ENCODE assay signal across 8 cellular contexts in the genomic region with DNA sequence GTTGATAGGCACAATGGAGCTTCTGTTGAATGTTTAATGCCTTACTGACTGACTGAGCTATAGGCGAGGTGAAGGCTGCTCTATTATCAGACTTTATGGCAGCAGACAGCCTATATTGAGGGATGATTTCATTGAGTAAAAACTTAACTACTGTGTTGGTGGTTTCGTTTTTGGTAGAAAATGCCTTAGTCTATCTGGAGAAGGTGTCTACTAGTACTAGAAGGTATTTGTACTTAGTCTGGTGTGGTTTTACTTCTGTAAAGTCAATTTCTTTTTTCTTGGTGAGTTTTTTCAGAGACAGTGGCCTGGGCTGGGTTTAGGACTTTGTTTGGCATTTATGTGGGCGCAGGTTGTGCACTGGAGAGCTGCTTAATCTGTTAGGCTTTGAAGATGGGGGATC.
DNase-seq lines count a peak whose midpoint lies in the region; ATAC-seq lines count a peak whose summit lies in the region.
"Not testable (repeated sequence)": the region's sequence is repeated elsewhere in the genome, so short reads cannot be mapped to it uniquely, and the experiment has no call there.

No MANE protein-coding gene starts in this region.

- H3K36me3 Mint-ChIP-seq in CD4-positive, alpha-beta memory T cell; T-helper 1 cell treated with Interleukin-12 subunit alpha and Interleukin-12 subunit beta and Interleukin-4 antibody, amounts not matched to agents 30 μg/mL and 1 μg/mL, for 36 hours (ENCODE audit: low read depth); activated T-cell treated with anti-CD3 and anti-CD28 coated beads, Interleukin-2, amount 50 U/mL, for 24 hours (ENCODE audit: low read depth); activated naive CD8-positive, alpha-beta T cell treated with anti-CD3 and anti-CD28 coated beads, Interleukin-2, amount 10 ng/mL, durations not matched to agents 7 days and 5 days; naive thymus-derived CD4-positive, alpha-beta T cell; stimulated activated memory B cell treated with anti-CD40 and anti-IgM and Interleukin-4, amounts not matched to agents 10 μg/mL and 1 μg/mL and 100 μg/mL, for 72 hours: not testable (repeated sequence)

- H3K4me1 Mint-ChIP-seq in CD4-positive, alpha-beta memory T cell: peaks cover 19 to 26% (median 19%) of the 10 kb centered on the region in 4 donors
- peaks cover 18% of the 10 kb centered on the region for H3K4me1 Mint-ChIP-seq in T-helper 1 cell treated with Interleukin-12 subunit alpha and Interleukin-12 subunit beta and Interleukin-4 antibody, amounts not matched to agents 30 μg/mL and 1 μg/mL, for 36 hours (ENCODE audit: low read depth)
- H3K4me1 Mint-ChIP-seq in activated T-cell treated with anti-CD3 and anti-CD28 coated beads, Interleukin-2, amount 50 U/mL, for 24 hours (ENCODE audit: low read depth): peaks cover 25% of the 10 kb centered on the region
- H3K4me1 Mint-ChIP-seq in activated naive CD8-positive, alpha-beta T cell treated with anti-CD3 and anti-CD28 coated beads, Interleukin-2, amount 10 ng/mL, durations not matched to agents 7 days and 5 days: peaks cover 10% of the 10 kb centered on the region
- peaks cover 8 to 31% (median 21%) of the 10 kb centered on the region in 7 donors for H3K4me1 Mint-ChIP-seq in naive thymus-derived CD4-positive, alpha-beta T cell
- H3K4me1 Mint-ChIP-seq in stimulated activated memory B cell treated with anti-CD40 and anti-IgM and Interleukin-4, amounts not matched to agents 10 μg/mL and 1 μg/mL and 100 μg/mL, for 72 hours: peaks cover 16% of the 10 kb centered on the region

- not testable (repeated sequence) for H3K79me2 ChIP-seq in GM23248 (ENCODE audit: insufficient read depth)

- peak overlapping the region; percentile 74 to 94 (median 83) for H3K4me3 Mint-ChIP-seq in CD4-positive, alpha-beta memory T cell
- H3K4me3 Mint-ChIP-seq in T-helper 1 cell treated with Interleukin-12 subunit alpha and Interleukin-12 subunit beta and Interleukin-4 antibody, amounts not matched to agents 30 μg/mL and 1 μg/mL, for 36 hours: peak overlapping the region; percentile 69
- peak overlapping the region; percentile 73 for H3K4me3 Mint-ChIP-seq in activated T-cell treated with anti-CD3 and anti-CD28 coated beads, Interleukin-2, amount 50 U/mL, for 24 hours
- peak overlapping the region; percentile 75 for H3K4me3 Mint-ChIP-seq in activated naive CD8-positive, alpha-beta T cell treated with anti-CD3 and anti-CD28 coated beads, Interleukin-2, amount 10 ng/mL, durations not matched to agents 7 days and 5 days
- peak overlapping the region; percentile 60 to 86 (median 80) for H3K4me3 Mint-ChIP-seq in naive thymus-derived CD4-positive, alpha-beta T cell
- H3K4me3 Mint-ChIP-seq in stimulated activated memory B cell treated with anti-CD40 and anti-IgM and Interleukin-4, amounts not matched to agents 10 μg/mL and 1 μg/mL and 100 μg/mL, for 72 hours: peak overlapping the region; percentile 61

- not testable (repeated sequence) for H3K36me3 ChIP-seq in CD4-positive, alpha-beta memory T cell (ENCODE audit: insufficient read depth, low read length); GM23248 (ENCODE audit: low read depth); endocrine pancreas (ENCODE audit: control insufficient read depth, insufficient read depth, low read length); naive thymus-derived CD4-positive, alpha-beta T cell (ENCODE audit: control insufficient read depth in 2 of 3, insufficient read depth in 3 of 3, low read length in 3 of 3)

- not testable (repeated sequence) for ATAC-seq in activated naive CD8-positive, alpha-beta T cell treated with anti-CD3 and anti-CD28 coated beads, Interleukin-2, amount 10 ng/mL, durations not matched to agents 7 days and 5 days (ENCODE audit: low read depth); naive thymus-derived CD4-positive, alpha-beta T cell; stimulated activated memory B cell treated with anti-CD40 and anti-IgM and Interleukin-4, amounts not matched to agents 10 μg/mL and 1 μg/mL and 100 μg/mL, for 72 hours

- peak in 4 of 5 donors; percentile 7 to 11 (median 9) for DNase-seq in CD4-positive, alpha-beta memory T cell
- peak; percentile 1 for DNase-seq in GM23248
- DNase-seq in activated T-cell treated with anti-CD3 and anti-CD28 coated beads, Interleukin-2, amount 50 U/mL, for 24 hours; activated naive CD8-positive, alpha-beta T cell treated with anti-CD3 and anti-CD28 coated beads, Interleukin-2, amount 10 ng/mL, durations not matched to agents 7 days and 5 days: not testable (repeated sequence)
- DNase-seq in naive thymus-derived CD4-positive, alpha-beta T cell: peak in 2 of 9 donors; percentile 2 to 7

- not testable (repeated sequence) for H3K9ac ChIP-seq in GM23248; endocrine pancreas (ENCODE audit: control insufficient read depth, insufficient read depth, low read length)

- in situ Hi-C loops in GM23248 (cut with MboI): not testable (repeated sequence)

- CTCF ChIA-PET in CD4-positive, alpha-beta memory T cell (lab: Charles Lee; ENCODE audit: partially characterized antibody); naive thymus-derived CD4-positive, alpha-beta T cell (lab: Charles Lee): not testable (repeated sequence)

- not testable (repeated sequence) for H3K27me3 Mint-ChIP-seq in CD4-positive, alpha-beta memory T cell; activated T-cell treated with anti-CD3 and anti-CD28 coated beads, Interleukin-2, amount 50 U/mL, for 24 hours; activated naive CD8-positive, alpha-beta T cell treated with anti-CD3 and anti-CD28 coated beads, Interleukin-2, amount 10 ng/mL, durations not matched to agents 7 days and 5 days; stimulated activated memory B cell treated with anti-CD40 and anti-IgM and Interleukin-4, amounts not matched to agents 10 μg/mL and 1 μg/mL and 100 μg/mL, for 72 hours
- H3K27me3 Mint-ChIP-seq in T-helper 1 cell treated with Interleukin-12 subunit alpha and Interleukin-12 subunit beta and Interleukin-4 antibody, amounts not matched to agents 30 μg/mL and 1 μg/mL, for 36 hours (ENCODE audit: low read depth): peaks cover 16% of the 10 kb centered on the region
- peaks cover 0 to 17% (median 0%) of the 10 kb centered on the region in 5 donors for H3K27me3 Mint-ChIP-seq in naive thymus-derived CD4-positive, alpha-beta T cell

- WGBS in GM23248 (ENCODE audit: low coverage in 1 of 2, low lambda C conversion rate in 2 of 2, missing lambda C conversion rate in 2 of 2), 2 experiments: 43 to 47% methylated on average over 3 of the region's 3 CpGs

- peak overlapping the region; percentile 87 to 99 (median 96) for H3K27ac Mint-ChIP-seq in CD4-positive, alpha-beta memory T cell
- H3K27ac Mint-ChIP-seq in T-helper 1 cell treated with Interleukin-12 subunit alpha and Interleukin-12 subunit beta and Interleukin-4 antibody, amounts not matched to agents 30 μg/mL and 1 μg/mL, for 36 hours: peak overlapping the region; percentile 80
- peak overlapping the region; percentile 89 for H3K27ac Mint-ChIP-seq in activated T-cell treated with anti-CD3 and anti-CD28 coated beads, Interleukin-2, amount 50 U/mL, for 24 hours
- H3K27ac Mint-ChIP-seq in activated naive CD8-positive, alpha-beta T cell treated with anti-CD3 and anti-CD28 coated beads, Interleukin-2, amount 10 ng/mL, durations not matched to agents 7 days and 5 days: peak overlapping the region; percentile 88
- H3K27ac Mint-ChIP-seq in naive thymus-derived CD4-positive, alpha-beta T cell: peak overlapping the region; percentile 84 to 95 (median 88)
- H3K27ac Mint-ChIP-seq in stimulated activated memory B cell treated with anti-CD40 and anti-IgM and Interleukin-4, amounts not matched to agents 10 μg/mL and 1 μg/mL and 100 μg/mL, for 72 hours: peak overlapping the region; percentile 78

- not testable (repeated sequence) for H3K9me3 ChIP-seq in CD4-positive, alpha-beta memory T cell (ENCODE audit: control insufficient read depth in 1 of 2, low read length in 2 of 2); GM23248 (ENCODE audit: low read depth); endocrine pancreas (ENCODE audit: control insufficient read depth, low read length); naive thymus-derived CD4-positive, alpha-beta T cell (ENCODE audit: control insufficient read depth in 2 of 3, low read length in 3 of 3)

- not testable (repeated sequence) for H3F3A ChIP-seq in GM23248 (ENCODE audit: insufficient read depth)

- intact Hi-C loops in CD4-positive, alpha-beta memory T cell (cut with micrococcal nuclease): loop anchor here (1.0 to 10.0 kb wide), 2 partner anchors 68 to 566 kb away; partner anchors contain the start of gene PIK3R4
- intact Hi-C loops in naive thymus-derived CD4-positive, alpha-beta T cell (cut with micrococcal nuclease): loop anchor here (1.0 to 5.0 kb wide), 3 partner anchors 68 to 714 kb away; partner anchors contain the start of gene PIK3R4 (in 2 of the 2)

- not testable (repeated sequence) for H3K4me3 ChIP-seq in CD4-positive, alpha-beta memory T cell (ENCODE audit: low read length in 2 of 2); GM23248; naive thymus-derived CD4-positive, alpha-beta T cell (ENCODE audit: low read length)
- H3K4me3 ChIP-seq in endocrine pancreas (ENCODE audit: control insufficient read depth, insufficient read depth, low read length): peak overlapping the region; percentile 58

- H4K20me1 ChIP-seq in GM23248 (ENCODE audit: insufficient read depth): not testable (repeated sequence)

- H3K9me2 ChIP-seq in GM23248 (ENCODE audit: insufficient read depth): not testable (repeated sequence)

- H3K9me3 Mint-ChIP-seq in CD4-positive, alpha-beta memory T cell; T-helper 1 cell treated with Interleukin-12 subunit alpha and Interleukin-12 subunit beta and Interleukin-4 antibody, amounts not matched to agents 30 μg/mL and 1 μg/mL, for 36 hours; activated T-cell treated with anti-CD3 and anti-CD28 coated beads, Interleukin-2, amount 50 U/mL, for 24 hours; activated naive CD8-positive, alpha-beta T cell treated with anti-CD3 and anti-CD28 coated beads, Interleukin-2, amount 10 ng/mL, durations not matched to agents 7 days and 5 days; naive thymus-derived CD4-positive, alpha-beta T cell; stimulated activated memory B cell treated with anti-CD40 and anti-IgM and Interleukin-4, amounts not matched to agents 10 μg/mL and 1 μg/mL and 100 μg/mL, for 72 hours: not testable (repeated sequence)

- H2AFZ ChIP-seq in GM23248: not testable (repeated sequence)

- H3K27ac ChIP-seq in CD4-positive, alpha-beta memory T cell (ENCODE audit: low read depth, low read length): peak overlapping the region; percentile 58
- not testable (repeated sequence) for H3K27ac ChIP-seq in GM23248; naive thymus-derived CD4-positive, alpha-beta T cell (ENCODE audit: low read depth, low read length)

- POLR2A ChIA-PET in CD4-positive, alpha-beta memory T cell (lab: Charles Lee; ENCODE audit: partially characterized antibody): interaction anchor here (1.2 to 1.4 kb wide), 3 partner anchors 67 to 847 kb away, joined by 4 to 10 read pairs (median 4); partner anchors contain the start of genes ASTE1, ATP2C1 and NEK11
- POLR2A ChIA-PET in activated naive CD8-positive, alpha-beta T cell treated with anti-CD3 and anti-CD28 coated beads, Interleukin-2, amount 10 ng/mL, durations not matched to agents 7 days and 5 days (lab: Charles Lee): interaction anchor here (0.9 to 1.1 kb wide), 2 partner anchors 66 to 715 kb away, joined by 4 to 8 read pairs; partner anchors contain the start of gene ATP2C1
- POLR2A ChIA-PET in naive thymus-derived CD4-positive, alpha-beta T cell (lab: Charles Lee): not testable (repeated sequence)

- H3K27me3 ChIP-seq in CD4-positive, alpha-beta memory T cell (ENCODE audit: insufficient read depth, low read length); GM23248 (replicated peaks; ENCODE audit: insufficient read depth); endocrine pancreas (ENCODE audit: control insufficient read depth, insufficient read depth, low read length); naive thymus-derived CD4-positive, alpha-beta T cell (ENCODE audit: control insufficient read depth in 2 of 2, insufficient read depth in 2 of 2, low read length in 2 of 2): not testable (repeated sequence)

- peaks cover 14% of the 10 kb centered on the region for H3K4me1 ChIP-seq in CD4-positive, alpha-beta memory T cell (ENCODE audit: insufficient read depth, low read length)
- not testable (repeated sequence) for H3K4me1 ChIP-seq in GM23248 (ENCODE audit: insufficient read depth); endocrine pancreas (ENCODE audit: control insufficient read depth, insufficient read depth, low read length); naive thymus-derived CD4-positive, alpha-beta T cell (ENCODE audit: control insufficient read depth in 2 of 2, insufficient read depth in 2 of 2, low read length in 2 of 2)

- not testable (repeated sequence) for H3K4me2 ChIP-seq in GM23248 (ENCODE audit: unreplicated experiment)
